ENCODE assay signal across 1 cellular context in genomic region chr1:160083968-160084770, GRCh38.
TF ChIP-seq lines count a peak whose summit lies in the region.

No MANE protein-coding gene starts in this region.

TF ChIP-seq in H1, 55 proteins besides CTCF, POLR2A, EP300 and RAD21:
- peak; percentile 16; the same call in 1 of the 2 replicates for TF ChIP-seq TBP (IDR thresholded peaks at IDR 0.05; ENCODE audit: low read depth, low read length)
- TF ChIP-seq POLR2AphosphoS5 (IDR thresholded peaks at IDR 0.05; ENCODE audit: low read depth, low read length) = peak; percentile 85
- no peak for TF ChIP-seq NANOG (IDR thresholded peaks at IDR 0.05; ENCODE audit: insufficient read depth, low read depth, low read length, poor library complexity, severe bottlenecking)
- peak; percentile 57 for TF ChIP-seq ASH2L (IDR thresholded peaks at IDR 0.05; ENCODE audit: low read length)
- peak; percentile 71 for TF ChIP-seq YY1 (IDR thresholded peaks at IDR 0.05; ENCODE audit: low read depth, low read length)
- TF ChIP-seq BRCA1 (IDR thresholded peaks at IDR 0.05; ENCODE audit: low read depth, low read length) = no peak
- no peak for TF ChIP-seq TAF7 (optimal IDR thresholded peaks at IDR 0.05; ENCODE audit: borderline replicate concordance, low read depth, low read length)
- peak; percentile 75; the same call in 1 of the 2 replicates for TF ChIP-seq GTF2F1 (IDR thresholded peaks at IDR 0.05; ENCODE audit: borderline replicate concordance, low read depth, low read length)
- TF ChIP-seq RXRA (IDR thresholded peaks at IDR 0.05; ENCODE audit: insufficient read depth, low read depth, low read length) = no peak
- peak; percentile 51; the same call in 1 of the 2 replicates for TF ChIP-seq KDM1A (IDR thresholded peaks at IDR 0.05; ENCODE audit: borderline replicate concordance, low read length)
- TF ChIP-seq, protein P1, sequence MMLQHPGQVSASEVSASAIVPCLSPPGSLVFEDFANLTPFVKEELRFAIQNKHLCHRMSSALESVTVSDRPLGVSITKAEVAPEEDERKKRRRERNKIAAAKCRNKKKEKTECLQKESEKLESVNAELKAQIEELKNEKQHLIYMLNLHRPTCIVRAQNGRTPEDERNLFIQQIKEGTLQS (IDR thresholded peaks at IDR 0.05; ENCODE audit: insufficient read depth, low read depth, low read length) = no peak
- no peak for TF ChIP-seq TCF12 (IDR thresholded peaks at IDR 0.05; ENCODE audit: low read depth, low read length)
- TF ChIP-seq, protein P2, sequence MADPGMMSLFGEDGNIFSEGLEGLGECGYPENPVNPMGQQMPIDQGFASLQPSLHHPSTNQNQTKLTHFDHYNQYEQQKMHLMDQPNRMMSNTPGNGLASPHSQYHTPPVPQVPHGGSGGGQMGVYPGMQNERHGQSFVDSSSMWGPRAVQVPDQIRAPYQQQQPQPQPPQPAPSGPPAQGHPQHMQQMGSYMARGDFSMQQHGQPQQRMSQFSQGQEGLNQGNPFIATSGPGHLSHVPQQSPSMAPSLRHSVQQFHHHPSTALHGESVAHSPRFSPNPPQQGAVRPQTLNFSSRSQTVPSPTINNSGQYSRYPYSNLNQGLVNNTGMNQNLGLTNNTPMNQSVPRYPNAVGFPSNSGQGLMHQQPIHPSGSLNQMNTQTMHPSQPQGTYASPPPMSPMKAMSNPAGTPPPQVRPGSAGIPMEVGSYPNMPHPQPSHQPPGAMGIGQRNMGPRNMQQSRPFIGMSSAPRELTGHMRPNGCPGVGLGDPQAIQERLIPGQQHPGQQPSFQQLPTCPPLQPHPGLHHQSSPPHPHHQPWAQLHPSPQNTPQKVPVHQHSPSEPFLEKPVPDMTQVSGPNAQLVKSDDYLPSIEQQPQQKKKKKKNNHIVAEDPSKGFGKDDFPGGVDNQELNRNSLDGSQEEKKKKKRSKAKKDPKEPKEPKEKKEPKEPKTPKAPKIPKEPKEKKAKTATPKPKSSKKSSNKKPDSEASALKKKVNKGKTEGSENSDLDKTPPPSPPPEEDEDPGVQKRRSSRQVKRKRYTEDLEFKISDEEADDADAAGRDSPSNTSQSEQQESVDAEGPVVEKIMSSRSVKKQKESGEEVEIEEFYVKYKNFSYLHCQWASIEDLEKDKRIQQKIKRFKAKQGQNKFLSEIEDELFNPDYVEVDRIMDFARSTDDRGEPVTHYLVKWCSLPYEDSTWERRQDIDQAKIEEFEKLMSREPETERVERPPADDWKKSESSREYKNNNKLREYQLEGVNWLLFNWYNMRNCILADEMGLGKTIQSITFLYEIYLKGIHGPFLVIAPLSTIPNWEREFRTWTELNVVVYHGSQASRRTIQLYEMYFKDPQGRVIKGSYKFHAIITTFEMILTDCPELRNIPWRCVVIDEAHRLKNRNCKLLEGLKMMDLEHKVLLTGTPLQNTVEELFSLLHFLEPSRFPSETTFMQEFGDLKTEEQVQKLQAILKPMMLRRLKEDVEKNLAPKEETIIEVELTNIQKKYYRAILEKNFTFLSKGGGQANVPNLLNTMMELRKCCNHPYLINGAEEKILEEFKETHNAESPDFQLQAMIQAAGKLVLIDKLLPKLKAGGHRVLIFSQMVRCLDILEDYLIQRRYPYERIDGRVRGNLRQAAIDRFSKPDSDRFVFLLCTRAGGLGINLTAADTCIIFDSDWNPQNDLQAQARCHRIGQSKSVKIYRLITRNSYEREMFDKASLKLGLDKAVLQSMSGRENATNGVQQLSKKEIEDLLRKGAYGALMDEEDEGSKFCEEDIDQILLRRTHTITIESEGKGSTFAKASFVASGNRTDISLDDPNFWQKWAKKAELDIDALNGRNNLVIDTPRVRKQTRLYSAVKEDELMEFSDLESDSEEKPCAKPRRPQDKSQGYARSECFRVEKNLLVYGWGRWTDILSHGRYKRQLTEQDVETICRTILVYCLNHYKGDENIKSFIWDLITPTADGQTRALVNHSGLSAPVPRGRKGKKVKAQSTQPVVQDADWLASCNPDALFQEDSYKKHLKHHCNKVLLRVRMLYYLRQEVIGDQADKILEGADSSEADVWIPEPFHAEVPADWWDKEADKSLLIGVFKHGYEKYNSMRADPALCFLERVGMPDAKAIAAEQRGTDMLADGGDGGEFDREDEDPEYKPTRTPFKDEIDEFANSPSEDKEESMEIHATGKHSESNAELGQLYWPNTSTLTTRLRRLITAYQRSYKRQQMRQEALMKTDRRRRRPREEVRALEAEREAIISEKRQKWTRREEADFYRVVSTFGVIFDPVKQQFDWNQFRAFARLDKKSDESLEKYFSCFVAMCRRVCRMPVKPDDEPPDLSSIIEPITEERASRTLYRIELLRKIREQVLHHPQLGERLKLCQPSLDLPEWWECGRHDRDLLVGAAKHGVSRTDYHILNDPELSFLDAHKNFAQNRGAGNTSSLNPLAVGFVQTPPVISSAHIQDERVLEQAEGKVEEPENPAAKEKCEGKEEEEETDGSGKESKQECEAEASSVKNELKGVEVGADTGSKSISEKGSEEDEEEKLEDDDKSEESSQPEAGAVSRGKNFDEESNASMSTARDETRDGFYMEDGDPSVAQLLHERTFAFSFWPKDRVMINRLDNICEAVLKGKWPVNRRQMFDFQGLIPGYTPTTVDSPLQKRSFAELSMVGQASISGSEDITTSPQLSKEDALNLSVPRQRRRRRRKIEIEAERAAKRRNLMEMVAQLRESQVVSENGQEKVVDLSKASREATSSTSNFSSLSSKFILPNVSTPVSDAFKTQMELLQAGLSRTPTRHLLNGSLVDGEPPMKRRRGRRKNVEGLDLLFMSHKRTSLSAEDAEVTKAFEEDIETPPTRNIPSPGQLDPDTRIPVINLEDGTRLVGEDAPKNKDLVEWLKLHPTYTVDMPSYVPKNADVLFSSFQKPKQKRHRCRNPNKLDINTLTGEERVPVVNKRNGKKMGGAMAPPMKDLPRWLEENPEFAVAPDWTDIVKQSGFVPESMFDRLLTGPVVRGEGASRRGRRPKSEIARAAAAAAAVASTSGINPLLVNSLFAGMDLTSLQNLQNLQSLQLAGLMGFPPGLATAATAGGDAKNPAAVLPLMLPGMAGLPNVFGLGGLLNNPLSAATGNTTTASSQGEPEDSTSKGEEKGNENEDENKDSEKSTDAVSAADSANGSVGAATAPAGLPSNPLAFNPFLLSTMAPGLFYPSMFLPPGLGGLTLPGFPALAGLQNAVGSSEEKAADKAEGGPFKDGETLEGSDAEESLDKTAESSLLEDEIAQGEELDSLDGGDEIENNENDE (IDR thresholded peaks at IDR 0.05; ENCODE audit: insufficient replicate concordance, low read length) = no peak
- TF ChIP-seq HDAC6 (IDR thresholded peaks at IDR 0.05; ENCODE audit: low read depth, low read length) = no peak
- TF ChIP-seq ZNF274 (IDR thresholded peaks at IDR 0.05; ENCODE audit: borderline replicate concordance, extremely low read depth, low read length) = no peak
- no peak for TF ChIP-seq EZH2 (IDR thresholded peaks at IDR 0.05; ENCODE audit: low read depth, low read length, severe bottlenecking)
- no peak for TF ChIP-seq MAFK (IDR thresholded peaks at IDR 0.05; ENCODE audit: low read depth, low read length)
- TF ChIP-seq, protein P3, sequence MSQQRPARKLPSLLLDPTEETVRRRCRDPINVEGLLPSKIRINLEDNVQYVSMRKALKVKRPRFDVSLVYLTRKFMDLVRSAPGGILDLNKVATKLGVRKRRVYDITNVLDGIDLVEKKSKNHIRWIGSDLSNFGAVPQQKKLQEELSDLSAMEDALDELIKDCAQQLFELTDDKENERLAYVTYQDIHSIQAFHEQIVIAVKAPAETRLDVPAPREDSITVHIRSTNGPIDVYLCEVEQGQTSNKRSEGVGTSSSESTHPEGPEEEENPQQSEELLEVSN (IDR thresholded peaks at IDR 0.05) = peak; percentile 99
- no peak for TF ChIP-seq SUZ12 (IDR thresholded peaks at IDR 0.05; ENCODE audit: low read length)
- TF ChIP-seq TAF1 (IDR thresholded peaks at IDR 0.05; ENCODE audit: low read depth, low read length) = 0 out of 2 replicates have a peak, but pooled peaks have one; percentile 16
- TF ChIP-seq CBX8 (IDR thresholded peaks at IDR 0.05; ENCODE audit: borderline replicate concordance, low read depth, low read length) = no peak
- TF ChIP-seq CREB1 (IDR thresholded peaks at IDR 0.05) = peak; percentile 81
- no peak for TF ChIP-seq CEBPB (IDR thresholded peaks at IDR 0.05; ENCODE audit: low read depth, low read length)
- TF ChIP-seq, protein P4, sequence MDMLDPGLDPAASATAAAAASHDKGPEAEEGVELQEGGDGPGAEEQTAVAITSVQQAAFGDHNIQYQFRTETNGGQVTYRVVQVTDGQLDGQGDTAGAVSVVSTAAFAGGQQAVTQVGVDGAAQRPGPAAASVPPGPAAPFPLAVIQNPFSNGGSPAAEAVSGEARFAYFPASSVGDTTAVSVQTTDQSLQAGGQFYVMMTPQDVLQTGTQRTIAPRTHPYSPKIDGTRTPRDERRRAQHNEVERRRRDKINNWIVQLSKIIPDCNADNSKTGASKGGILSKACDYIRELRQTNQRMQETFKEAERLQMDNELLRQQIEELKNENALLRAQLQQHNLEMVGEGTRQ (IDR thresholded peaks at IDR 0.05; ENCODE audit: low read length) = peak; percentile 41; the same call in 1 of the 2 replicates
- TF ChIP-seq SAP30 (IDR thresholded peaks at IDR 0.05; ENCODE audit: insufficient read depth, insufficient replicate concordance, low read length) = no peak
- no peak for TF ChIP-seq SP2 (IDR thresholded peaks at IDR 0.05; ENCODE audit: low read length)
- peak; percentile 79 for TF ChIP-seq TEAD4 (IDR thresholded peaks at IDR 0.05; ENCODE audit: low read depth, low read length)
- TF ChIP-seq SIRT6 (IDR thresholded peaks at IDR 0.05; ENCODE audit: low read length) = no peak
- TF ChIP-seq HDAC2 (IDR thresholded peaks at IDR 0.05; ENCODE audit: borderline replicate concordance in 1 of 2, low read depth in 2 of 2, low read length in 2 of 2) = peak in 1 of 2 experiments; percentile 96; a peak in 2 of 4 replicates
- TF ChIP-seq SRF (IDR thresholded peaks at IDR 0.05; ENCODE audit: low read depth, low read length) = no peak
- TF ChIP-seq CTBP2 (IDR thresholded peaks at IDR 0.05; ENCODE audit: borderline replicate concordance, insufficient read depth, insufficient read length, low read length) = no peak
- TF ChIP-seq RBBP5 (IDR thresholded peaks at IDR 0.05; ENCODE audit: borderline replicate concordance, low read depth, low read length) = peak; percentile 80; the same call in 1 of the 2 replicates
- no peak for TF ChIP-seq SP4 (IDR thresholded peaks at IDR 0.05; ENCODE audit: low read length)
- TF ChIP-seq CHD2 (IDR thresholded peaks at IDR 0.05; ENCODE audit: low read length) = peak; percentile 74
- TF ChIP-seq SIX5 (IDR thresholded peaks at IDR 0.05; ENCODE audit: low read depth, low read length) = no peak
- TF ChIP-seq BCL11A (IDR thresholded peaks at IDR 0.05; ENCODE audit: low read depth in 2 of 2, low read length in 2 of 2) = no peak
- no peak for TF ChIP-seq PHF8 (conservative IDR thresholded peaks at IDR 0.05; ENCODE audit: low read depth, low read length)
- TF ChIP-seq KDM4A (IDR thresholded peaks at IDR 0.05; ENCODE audit: low read depth, low read length, severe bottlenecking) = peak; percentile 85
- peak; percentile 14; the same call in 1 of the 2 replicates for TF ChIP-seq GABPA (IDR thresholded peaks at IDR 0.05; ENCODE audit: borderline replicate concordance, insufficient read depth, low read length)
- TF ChIP-seq CHD1 (IDR thresholded peaks at IDR 0.05; ENCODE audit: low read depth, low read length) = no peak
- TF ChIP-seq SIN3A (conservative IDR thresholded peaks at IDR 0.05 in 1 of 2, IDR thresholded peaks at IDR 0.05 in 1 of 2; ENCODE audit: low read depth in 1 of 2, low read length in 2 of 2) = peak in 1 of 2 experiments; percentile 56; a peak in 1 of 4 replicates
- no peak for TF ChIP-seq EGR1 (IDR thresholded peaks at IDR 0.05; ENCODE audit: borderline replicate concordance, low read depth, low read length)
- peak; percentile 45 for TF ChIP-seq RNF2 (IDR thresholded peaks at IDR 0.05; ENCODE audit: borderline replicate concordance, low read depth, low read length, missing control alignments, poor library complexity, severe bottlenecking)
- TF ChIP-seq, protein P5, sequence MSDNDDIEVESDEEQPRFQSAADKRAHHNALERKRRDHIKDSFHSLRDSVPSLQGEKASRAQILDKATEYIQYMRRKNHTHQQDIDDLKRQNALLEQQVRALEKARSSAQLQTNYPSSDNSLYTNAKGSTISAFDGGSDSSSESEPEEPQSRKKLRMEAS (IDR thresholded peaks at IDR 0.05) = peak; percentile 100
